In the genomic region with DNA sequence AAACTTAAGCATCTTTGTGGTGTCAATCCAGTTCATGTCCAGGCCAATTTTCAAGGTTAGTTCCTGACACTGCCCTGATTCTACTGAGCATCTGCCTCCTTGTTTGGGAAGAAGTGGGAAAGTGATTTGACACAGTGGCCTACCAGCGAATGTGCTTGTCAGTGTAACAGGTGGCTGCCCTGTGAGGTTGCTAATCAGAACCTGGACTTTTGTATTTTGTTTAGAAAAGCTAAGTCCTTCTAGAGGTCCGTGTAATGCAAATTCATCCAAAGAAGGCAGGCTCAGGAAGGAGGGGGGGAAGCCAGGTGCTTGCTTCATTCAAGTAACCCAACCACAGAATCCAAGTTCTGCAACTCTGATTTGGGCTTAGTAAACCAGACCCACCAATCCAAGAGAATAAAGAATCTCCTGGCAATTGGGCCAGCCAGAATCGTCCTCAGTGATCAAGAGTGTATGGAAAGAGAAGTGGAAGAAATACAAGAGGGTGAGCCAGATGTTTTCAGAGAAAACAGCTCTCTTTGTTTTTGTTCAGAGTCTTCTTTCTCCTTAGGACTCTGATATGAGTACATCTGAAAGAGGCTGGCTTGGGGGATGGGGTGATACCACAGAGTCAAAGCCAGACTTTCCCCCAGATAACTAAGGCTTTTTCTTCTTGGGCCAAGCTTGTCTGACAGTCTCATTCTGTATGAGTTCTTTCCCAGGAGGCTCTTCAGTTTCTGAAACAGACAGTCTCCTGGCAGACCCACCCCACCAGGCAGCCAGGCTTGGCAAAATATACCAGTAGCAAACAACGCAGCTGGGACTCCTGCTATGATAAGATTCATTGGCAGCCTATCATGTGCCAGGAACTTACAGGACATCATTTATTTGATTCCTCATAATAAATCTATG, we compare ENCODE assay signal across 14 cellular contexts.
DNase-seq lines count a peak whose midpoint lies in the region; ATAC-seq and TF ChIP-seq lines count a peak whose summit lies in the region.
"Had no signal": no experiment of that assay in that cellular context is flagged by ENCODE, and none has a peak within 500 bp of the region (broad histone marks: within the 10 kb centered on the region; RNA-seq: fewer than 3 reads in every experiment).

No MANE protein-coding gene starts in this region.

- H3K4me1 ChIP-seq in adrenal gland (replicated peaks in 1 of 2) (no peaks in the 10 kb centered on the region), gastroesophageal sphincter (peaks cover 0 to 24% (median 6%) of the 10 kb centered on the region in 3 donors), tibial artery (peaks cover 0 to 20% (median 3%) of the 10 kb centered on the region in 4 donors)

- intact Hi-C loops in adrenal gland (cut with DNase I) (no loop called here), tibial artery (cut with DNase I; ENCODE audit: low total_unique reads) (no loop called here)

- no peaks in the 10 kb centered on the region for H3K36me3 ChIP-seq in adrenal gland (replicated peaks in 1 of 2)
- H3K36me3 ChIP-seq in gastroesophageal sphincter = no peaks in the 10 kb centered on the region
- no peaks in the 10 kb centered on the region for H3K36me3 ChIP-seq in tibial artery

- TF ChIP-seq POLR2A in adrenal gland (IDR thresholded peaks at IDR 0.05) (no peak), gastroesophageal sphincter (IDR thresholded peaks at IDR 0.05) (no peak)

- H3K9me3 Mint-ChIP-seq in WTC11 = no peaks in the 10 kb centered on the region
- H3K9me3 Mint-ChIP-seq: activated naive CD4-positive, alpha-beta T cell treated with anti-CD3 and anti-CD28 coated beads, Interleukin-2, amount 10 ng/mL, durations not matched to agents 7 days and 5 days; effector memory CD8-positive, alpha-beta T cell had no signal

- H3K9me3 ChIP-seq in adrenal gland (replicated peaks in 1 of 3) = no peaks in the 10 kb centered on the region
- no peaks in the 10 kb centered on the region for H3K9me3 ChIP-seq in gastroesophageal sphincter
- H3K9me3 ChIP-seq in tibial artery = no peaks in the 10 kb centered on the region

- no peak overlapping the region for H3K4me3 ChIP-seq in adrenal gland
- H3K4me3 ChIP-seq in gastroesophageal sphincter = no peak overlapping the region
- no peak overlapping the region for H3K4me3 ChIP-seq in tibial artery

- no peak overlapping the region for H3K27ac Mint-ChIP-seq in WTC11
- H3K27ac Mint-ChIP-seq: activated naive CD4-positive, alpha-beta T cell treated with anti-CD3 and anti-CD28 coated beads, Interleukin-2, amount 10 ng/mL, durations not matched to agents 7 days and 5 days; effector memory CD8-positive, alpha-beta T cell had no signal

- H3K36me3 Mint-ChIP-seq in WTC11 = no peaks in the 10 kb centered on the region
- H3K36me3 Mint-ChIP-seq: activated naive CD4-positive, alpha-beta T cell treated with anti-CD3 and anti-CD28 coated beads, Interleukin-2, amount 10 ng/mL, durations not matched to agents 7 days and 5 days had no signal

- POLR2A ChIA-PET in WTC11 (lab: Charles Lee) = no interaction called here

- H3K27me3 ChIP-seq in adrenal gland (no peaks in the 10 kb centered on the region), gastroesophageal sphincter (no peaks in the 10 kb centered on the region), tibial artery (no peaks in the 10 kb centered on the region)

- no peak overlapping the region for H3K4me3 Mint-ChIP-seq in WTC11
- H3K4me3 Mint-ChIP-seq: activated naive CD4-positive, alpha-beta T cell treated with anti-CD3 and anti-CD28 coated beads, Interleukin-2, amount 10 ng/mL, durations not matched to agents 7 days and 5 days; effector memory CD8-positive, alpha-beta T cell had no signal

- peak; percentile 63 for ATAC-seq in gastroesophageal sphincter
- peak; percentile 65 for ATAC-seq in omental fat pad (ENCODE audit: low FRiP score)
- no peak for ATAC-seq in WTC11
- no peak for ATAC-seq in GM21447 (IDR thresholded peaks at IDR 0.05; ENCODE audit: unreplicated experiment)
- ATAC-seq: effector memory CD8-positive, alpha-beta T cell had no signal

- CTCF ChIA-PET in WTC11 (lab: Charles Lee) = no interaction called here

- H3K27ac ChIP-seq in adrenal gland (peak overlapping the region in 1 of 5 donors; percentile 10), gastroesophageal sphincter (peak overlapping the region in 3 of 4 donors; percentile 25 to 45 (median 43)), tibial artery (peak overlapping the region; percentile 11 to 13)

- TF ChIP-seq CTCF in adrenal gland (IDR thresholded peaks at IDR 0.05) = no peak
- TF ChIP-seq CTCF in gastroesophageal sphincter (IDR thresholded peaks at IDR 0.05) = no peak
- no peak for TF ChIP-seq CTCF in omental fat pad (IDR thresholded peaks at IDR 0.05)
- no peak for TF ChIP-seq CTCF in tibial artery (IDR thresholded peaks at IDR 0.05)
- TF ChIP-seq CTCF in WTC11 (IDR thresholded peaks at IDR 0.05) = no peak

- H3K27me3 Mint-ChIP-seq in WTC11 (ENCODE audit: low read depth) = no peaks in the 10 kb centered on the region
- H3K27me3 Mint-ChIP-seq: activated naive CD4-positive, alpha-beta T cell treated with anti-CD3 and anti-CD28 coated beads, Interleukin-2, amount 10 ng/mL, durations not matched to agents 7 days and 5 days; effector memory CD8-positive, alpha-beta T cell had no signal

- no peaks in the 10 kb centered on the region for H3K4me1 Mint-ChIP-seq in WTC11
- H3K4me1 Mint-ChIP-seq: activated naive CD4-positive, alpha-beta T cell treated with anti-CD3 and anti-CD28 coated beads, Interleukin-2, amount 10 ng/mL, durations not matched to agents 7 days and 5 days had no signal

- no peak for TF ChIP-seq EP300 in gastroesophageal sphincter (IDR thresholded peaks at IDR 0.05)

- 62 to 75% (median 66%) methylated on average over 4 of the region's 4 CpGs for WGBS in adrenal gland, 4 donors
- WGBS in gastroesophageal sphincter (ENCODE audit: low coverage in 1 of 2), 2 donors = 39 to 59% methylated on average over 3 to 4 of the region's 4 CpGs

- DNase-seq in adrenal gland (peak in 6 of 7 donors; percentile 14 to 74 (median 40)), omental fat pad (ENCODE audit: low spot score) (no peak), tibial artery (peak in 1 of 2 donors; percentile 44), WTC11 (ENCODE audit: low spot score) (no peak)
- DNase-seq in stimulated activated CD4-positive, alpha-beta T cell treated with anti-CD3 and anti-CD28 coated beads, Interleukin-1b, Interleukin-23, amount 100 ng/mL, for 48 hours = no peak
- DNase-seq: activated naive CD4-positive, alpha-beta T cell treated with anti-CD3 and anti-CD28 coated beads, Interleukin-2, amount 10 ng/mL, durations not matched to agents 7 days and 5 days; DMS53; effector memory CD8-positive, alpha-beta T cell; midbrain; MV-4-11; NCI-H2171; SHP77 treated with DMSO at 0.1 percent for 48 hours had no signal

TF ChIP-seq in WTC11, 78 proteins besides CTCF, POLR2A, EP300 and RAD21 (continues in another document):
- TF ChIP-seq GRHL2 (CRISPR knock-in tag; IDR thresholded peaks at IDR 0.05; ENCODE audit: insufficient replicate concordance, severe bottlenecking) = no peak
- TF ChIP-seq PRRX2 (CRISPR knock-in tag; IDR thresholded peaks at IDR 0.05) = no peak
- TF ChIP-seq CREM (CRISPR knock-in tag; IDR thresholded peaks at IDR 0.05) = no peak
- TF ChIP-seq JAZF1 (CRISPR knock-in tag; IDR thresholded peaks at IDR 0.05) = no peak
- TF ChIP-seq, protein P1, sequence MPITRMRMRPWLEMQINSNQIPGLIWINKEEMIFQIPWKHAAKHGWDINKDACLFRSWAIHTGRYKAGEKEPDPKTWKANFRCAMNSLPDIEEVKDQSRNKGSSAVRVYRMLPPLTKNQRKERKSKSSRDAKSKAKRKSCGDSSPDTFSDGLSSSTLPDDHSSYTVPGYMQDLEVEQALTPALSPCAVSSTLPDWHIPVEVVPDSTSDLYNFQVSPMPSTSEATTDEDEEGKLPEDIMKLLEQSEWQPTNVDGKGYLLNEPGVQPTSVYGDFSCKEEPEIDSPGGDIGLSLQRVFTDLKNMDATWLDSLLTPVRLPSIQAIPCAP (CRISPR knock-in tag; IDR thresholded peaks at IDR 0.05) = no peak
- no peak for TF ChIP-seq RORB (CRISPR knock-in tag; IDR thresholded peaks at IDR 0.05)
- no peak for TF ChIP-seq MAX (CRISPR knock-in tag; IDR thresholded peaks at IDR 0.05)
- TF ChIP-seq FOXP1 (CRISPR knock-in tag; IDR thresholded peaks at IDR 0.05; ENCODE audit: borderline replicate concordance) = no peak
- no peak for TF ChIP-seq OVOL2 (CRISPR knock-in tag; IDR thresholded peaks at IDR 0.05; ENCODE audit: borderline replicate concordance)
- TF ChIP-seq, protein P2, sequence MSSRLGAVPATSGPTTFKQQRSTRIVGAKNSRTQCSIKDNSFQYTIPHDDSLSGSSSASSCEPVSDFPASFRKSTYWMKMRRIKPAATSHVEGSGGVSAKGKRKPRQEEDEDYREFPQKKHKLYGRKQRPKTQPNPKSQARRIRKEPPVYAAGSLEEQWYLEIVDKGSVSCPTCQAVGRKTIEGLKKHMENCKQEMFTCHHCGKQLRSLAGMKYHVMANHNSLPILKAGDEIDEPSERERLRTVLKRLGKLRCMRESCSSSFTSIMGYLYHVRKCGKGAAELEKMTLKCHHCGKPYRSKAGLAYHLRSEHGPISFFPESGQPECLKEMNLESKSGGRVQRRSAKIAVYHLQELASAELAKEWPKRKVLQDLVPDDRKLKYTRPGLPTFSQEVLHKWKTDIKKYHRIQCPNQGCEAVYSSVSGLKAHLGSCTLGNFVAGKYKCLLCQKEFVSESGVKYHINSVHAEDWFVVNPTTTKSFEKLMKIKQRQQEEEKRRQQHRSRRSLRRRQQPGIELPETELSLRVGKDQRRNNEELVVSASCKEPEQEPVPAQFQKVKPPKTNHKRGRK (CRISPR knock-in tag; IDR thresholded peaks at IDR 0.05; ENCODE audit: borderline replicate concordance) = no peak
- no peak for TF ChIP-seq EMX1 (CRISPR knock-in tag; IDR thresholded peaks at IDR 0.05)
- TF ChIP-seq ELF4 (CRISPR knock-in tag; IDR thresholded peaks at IDR 0.05; ENCODE audit: low read depth) = no peak
- TF ChIP-seq HMGXB4 (CRISPR knock-in tag; IDR thresholded peaks at IDR 0.05) = no peak
- no peak for TF ChIP-seq SP1 (CRISPR knock-in tag; conservative IDR thresholded peaks at IDR 0.05)

Comparison
In these comparisons a context has a peak if more than half of its experiments do, and no peak if none do; other contexts are left out.
1. DNase-seq: peak in adrenal gland (6 of 7); none in omental fat pad (single experiment), WTC11 (single experiment) and stimulated activated CD4-positive, alpha-beta T cell treated with anti-CD3 and anti-CD28 coated beads, Interleukin-1b, Interleukin-23, amount 100 ng/mL, for 48 hours (single experiment).
2. ATAC-seq: peak in gastroesophageal sphincter (single experiment) and omental fat pad (single experiment); none in WTC11 (single experiment) and GM21447 (single experiment).